28 cellular contexts compared by ENCODE assay signal in the genomic region with DNA sequence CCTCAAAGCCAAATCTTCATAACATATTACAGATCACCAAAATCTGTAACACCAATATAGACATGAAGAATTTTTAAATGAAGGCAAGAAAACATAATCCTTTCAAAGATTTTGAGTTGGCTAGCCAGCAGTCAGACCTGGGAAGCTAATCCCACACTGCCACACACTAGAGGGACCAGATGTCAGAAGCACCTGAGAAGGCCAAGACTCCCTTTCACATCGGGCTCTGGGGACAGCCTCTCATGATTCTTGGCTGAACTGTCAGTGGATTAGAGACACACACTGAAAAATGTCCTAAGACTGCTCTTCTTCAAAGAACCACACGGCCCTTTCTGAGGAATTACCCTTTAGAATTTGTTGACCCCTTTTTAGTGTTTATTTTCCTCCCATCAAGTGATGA. TPM values are rescaled to one million over a fixed set of nuclear protein-coding genes. Genes with fewer than 3 reads are reported as not detected.
"Had no signal": no experiment of that assay in that cellular context is flagged by ENCODE, and none has a peak within 500 bp of the region (broad histone marks: within the 10 kb centered on the region; RNA-seq: fewer than 3 reads in every experiment).

No MANE protein-coding gene starts in this region.

- H3K79me2 ChIP-seq: hepatocyte had no signal

- H3K27me3 ChIP-seq: hepatocyte, ovary, tibial nerve, uterus had no signal

- H3K4me3 ChIP-seq: hepatocyte, left ventricle myocardium inferior, lung, mucosa of descending colon, ovary, smooth muscle cell, tibial nerve, uterus had no signal

- DNase-seq: islet precursor cell; left ventricle myocardium inferior; midbrain; mucosa of descending colon; naive thymus-derived CD4-positive, alpha-beta T cell; ovary; retina; right cardiac atrium; stimulated activated CD4-positive, alpha-beta T cell treated with anti-CD3 and anti-CD28 coated beads, Interleukin-1b, Interleukin-23, amount 100 ng/mL, for 48 hours; stimulated activated CD4-positive, alpha-beta T cell treated with anti-CD3 and anti-CD28 coated beads, Interleukin-2, amount 100 ng/mL, for 48 hours; stimulated activated CD4-positive, alpha-beta T cell treated with anti-CD3 and anti-CD28 coated beads, Interleukin-4, amount 100 ng/mL, for 4 hours; stimulated activated CD8-positive, alpha-beta memory T cell treated with anti-CD3 and anti-CD28 coated beads, Interleukin-4, amount 100 ng/mL, for 48 hours; stimulated activated naive CD4-positive, alpha-beta T cell treated with Interleukin-2 at 50 U/mL for 16 hours; stimulated activated naive CD8-positive, alpha-beta T cell treated with anti-CD3 and anti-CD28 coated beads, Interleukin-15, amount 100 ng/mL, for 72 hours; substantia nigra; uterus had no signal

- H3K36me3 ChIP-seq: left ventricle myocardium inferior, ovary, tibial nerve, uterus had no signal

- H3K9me3 ChIP-seq: left ventricle myocardium inferior, mucosa of descending colon, ovary, tibial nerve, uterus had no signal

- H3K27ac ChIP-seq: hepatocyte, left ventricle myocardium inferior, ovary, tibial nerve, uterus had no signal

- H3K4me2 ChIP-seq: hepatocyte, smooth muscle cell had no signal

- H3K4me1 ChIP-seq: left ventricle myocardium inferior, tibial nerve, uterus had no signal

RNA-seq across cellular contexts. Expression of gene SPATA4, which starts 28.2 kb away (rescaled TPM):
- total RNA-seq: hepatocyte; lower leg skin; mesenteric fat pad; naive thymus-derived CD4-positive, alpha-beta T cell; natural killer cell treated with Interleukin-12 subunit alpha and Interleukin-12 subunit beta and Interleukin-15 and Interleukin-18, amount 100 ng/mL, for 72 hours; omental fat pad; sciatic nerve; smooth muscle cell; ureter had no signal
- polyA plus RNA-seq: hepatocyte; naive thymus-derived CD4-positive, alpha-beta T cell; neural cell; smooth muscle cell had no signal

RNA-seq across cellular contexts. Expression of gene ASB5, which starts 45.5 kb away (rescaled TPM):
- total RNA-seq: kidney epithelial cell; mesenteric fat pad; naive thymus-derived CD4-positive, alpha-beta T cell; natural killer cell treated with Interleukin-12 subunit alpha and Interleukin-12 subunit beta and Interleukin-15 and Interleukin-18, amount 100 ng/mL, for 72 hours; omental fat pad; tibial nerve had no signal
- polyA plus RNA-seq: naive thymus-derived CD4-positive, alpha-beta T cell; neural cell; smooth muscle cell had no signal
